Comparison of ENCODE assay signal across 9 cellular contexts in genomic region chr3:115792206-115792955, GRCh38.
DNase-seq lines count a peak whose midpoint lies in the region; TF ChIP-seq lines count a peak whose summit lies in the region.
"Had no signal": no experiment of that assay in that cellular context is flagged by ENCODE, and none has a peak within 500 bp of the region (broad histone marks: within the 10 kb centered on the region; RNA-seq: fewer than 3 reads in every experiment).

No MANE protein-coding gene starts in this region.

- no peaks in the 10 kb centered on the region for H3K36me3 Mint-ChIP-seq in CD8-positive, alpha-beta memory T cell

- H4K20me1 ChIP-seq in GM23248 (ENCODE audit: insufficient read depth): no peaks in the 10 kb centered on the region

- peaks cover 17 to 22% (median 18%) of the 10 kb centered on the region in 3 donors for H3K4me1 Mint-ChIP-seq in CD8-positive, alpha-beta memory T cell

- H2AFZ ChIP-seq in GM23248: no peak overlapping the region

- peak overlapping the region; percentile 9 for H3K4me2 ChIP-seq in GM23248 (ENCODE audit: unreplicated experiment)

- H3K4me1 ChIP-seq in CD8-positive, alpha-beta memory T cell (ENCODE audit: insufficient read depth, low read length): peaks cover 14% of the 10 kb centered on the region
- H3K4me1 ChIP-seq in GM23248 (ENCODE audit: insufficient read depth): peaks cover 38% of the 10 kb centered on the region

- TF ChIP-seq CTCF in fibroblast of the aortic adventitia (IDR thresholded peaks at IDR 0.05; ENCODE audit: insufficient read depth, low read length): no peak

- 71 to 72% methylated on average over 6 of the region's 6 CpGs for WGBS in GM23248 (ENCODE audit: low coverage in 1 of 2, low lambda C conversion rate in 2 of 2, missing lambda C conversion rate in 2 of 2), 2 experiments

- no peaks in the 10 kb centered on the region for H3K9me3 Mint-ChIP-seq in CD8-positive, alpha-beta memory T cell

- H3K4me3 ChIP-seq in CD8-positive, alpha-beta memory T cell (ENCODE audit: low read length): peak overlapping the region; percentile 4
- no peak overlapping the region for H3K4me3 ChIP-seq in GM23248
- no peak overlapping the region for H3K4me3 ChIP-seq in fibroblast of the aortic adventitia (ENCODE audit: low read depth, low read length)

- peak overlapping the region; percentile 36 for H3K9ac ChIP-seq in GM23248

- H3K27ac Mint-ChIP-seq in CD8-positive, alpha-beta memory T cell: peak overlapping the region; percentile 21 to 88 (median 81)

- peaks cover 30% of the 10 kb centered on the region for H3F3A ChIP-seq in GM23248 (ENCODE audit: insufficient read depth)

- no peaks in the 10 kb centered on the region for H3K9me3 ChIP-seq in CD8-positive, alpha-beta memory T cell (ENCODE audit: low read length)
- H3K9me3 ChIP-seq in GM23248 (ENCODE audit: low read depth): no peaks in the 10 kb centered on the region

- POLR2A ChIA-PET in CD8-positive, alpha-beta memory T cell (lab: Charles Lee): interaction anchor here (0.6 to 1.0 kb wide), 2 partner anchors 9 to 1311 kb away, joined by 3 to 4 read pairs; no protein-coding TSS in a partner anchor

- no peaks in the 10 kb centered on the region for H3K79me2 ChIP-seq in GM23248 (ENCODE audit: insufficient read depth)

- H3K9me2 ChIP-seq in GM23248 (ENCODE audit: insufficient read depth): no peaks in the 10 kb centered on the region

- CTCF ChIA-PET in CD8-positive, alpha-beta memory T cell (lab: Charles Lee): interaction anchor here (1.1 to 1.5 kb wide), 2 partner anchors 26 to 628 kb away, joined by 3 read pairs; no protein-coding TSS in a partner anchor

- no peaks in the 10 kb centered on the region for H3K36me3 ChIP-seq in CD8-positive, alpha-beta memory T cell (ENCODE audit: insufficient read depth, low read length)
- H3K36me3 ChIP-seq in GM23248 (ENCODE audit: low read depth): no peaks in the 10 kb centered on the region

- no peaks in the 10 kb centered on the region for H3K27me3 ChIP-seq in CD8-positive, alpha-beta memory T cell (ENCODE audit: insufficient read depth, low read length, poor library complexity, severe bottlenecking)
- no peaks in the 10 kb centered on the region for H3K27me3 ChIP-seq in GM23248 (replicated peaks; ENCODE audit: insufficient read depth)

- H3K27ac ChIP-seq in CD8-positive, alpha-beta memory T cell (ENCODE audit: low read depth, low read length): no peak overlapping the region
- H3K27ac ChIP-seq in GM23248: no peak overlapping the region

- peak in 3 of 5 donors; percentile 43 to 67 (median 52) for DNase-seq in CD8-positive, alpha-beta memory T cell
- DNase-seq in GM23248 (peak; percentile 59), SK-N-DZ (ENCODE audit: low spot score) (peak; percentile 26), fibroblast of the aortic adventitia (ENCODE audit: low read depth) (peak; percentile 28), Ammon's horn (ENCODE audit: low spot score) (no peak), dedifferentiated amniotic fluid mesenchymal stem cell (ENCODE audit: extremely low spot score) (no peak), NCI-H2081 treated with DMSO at 0.1 percent for 48 hours (lab: John Stamatoyannopoulos, UW) (no peak), COLO829 (ENCODE audit: low spot score) (no peak)
- DNase-seq: NCI-H1092 treated with DMSO at 0.1 percent for 48 hours had no signal

- in situ Hi-C loops in GM23248 (cut with MboI): no loop called here

- H3K4me3 Mint-ChIP-seq in CD8-positive, alpha-beta memory T cell: peak overlapping the region; percentile 21 to 72 (median 41)

- H3K27me3 Mint-ChIP-seq in CD8-positive, alpha-beta memory T cell: peaks cover 0 to 2% of the 10 kb centered on the region in 2 donors

Comparison
In these comparisons a context has a peak if more than half of its experiments do, and no peak if none do; other contexts are left out.
1. DNase-seq: peak in CD8-positive, alpha-beta memory T cell (3 of 5), GM23248 (single experiment), SK-N-DZ (single experiment) and fibroblast of the aortic adventitia (single experiment); none in Ammon's horn (single experiment), dedifferentiated amniotic fluid mesenchymal stem cell (single experiment), NCI-H2081 treated with DMSO at 0.1 percent for 48 hours (single experiment) and COLO829 (single experiment).